ENCODE assay signal across 8 cellular contexts in the genomic region with DNA sequence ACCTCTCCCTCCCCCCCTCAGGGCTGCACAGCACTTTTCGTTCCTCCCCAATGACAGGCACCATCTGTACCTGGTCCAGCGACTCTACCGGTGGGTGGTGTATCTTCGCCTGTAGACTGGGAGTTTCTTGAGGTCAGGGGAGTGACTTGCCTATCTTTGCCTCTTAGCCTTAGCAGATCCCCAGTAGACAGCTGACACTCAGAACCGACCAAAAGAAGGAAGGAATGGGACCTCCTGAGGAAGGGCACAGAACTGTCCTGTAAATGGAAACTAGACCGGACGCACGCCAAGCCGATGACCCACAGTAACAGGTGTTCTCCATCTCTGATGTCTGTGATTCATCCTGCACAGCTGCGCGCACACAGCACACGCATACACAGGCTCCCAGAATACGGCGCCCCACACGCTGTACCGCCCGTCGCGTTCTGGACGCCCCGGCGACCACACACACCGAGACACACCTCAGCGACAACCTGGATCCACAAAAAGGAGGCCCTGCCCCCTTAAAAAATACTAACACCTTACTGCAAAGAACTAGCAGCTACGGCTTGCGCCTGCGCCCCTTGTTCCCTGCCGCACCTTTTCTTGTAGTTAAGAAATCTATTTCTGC. TPM values are rescaled to one million over a fixed set of nuclear protein-coding genes. Genes with fewer than 3 reads are reported as not detected.
DNase-seq lines count a peak whose midpoint lies in the region; FAIRE-seq and TF ChIP-seq lines count a peak whose summit lies in the region.

No MANE protein-coding gene starts in this region.

- H3K27me3 Mint-ChIP-seq in HFFc6 (ENCODE audit: insufficient read depth): peaks cover 41% of the 10 kb centered on the region
- no peaks in the 10 kb centered on the region for H3K27me3 Mint-ChIP-seq in activated CD4-positive, alpha-beta T cell treated with anti-CD3 and anti-CD28 coated beads, Interleukin-2, amount 10 ng/mL, durations not matched to agents 7 days and 5 days

- peak overlapping the region; percentile 40; the same call in 1 of the 2 replicates for H2BK20ac ChIP-seq in H1 (ENCODE audit: low read length)

- peaks cover 2% of the 10 kb centered on the region; the same call in 1 of the 2 replicates for H3K36me3 Mint-ChIP-seq in HFFc6 (ENCODE audit: low read depth)
- H3K36me3 Mint-ChIP-seq in activated CD4-positive, alpha-beta T cell treated with anti-CD3 and anti-CD28 coated beads, Interleukin-2, amount 10 ng/mL, durations not matched to agents 7 days and 5 days (ENCODE audit: low read depth): peaks cover 21% of the 10 kb centered on the region

- peak; percentile 42 for FAIRE-seq in H1 (lab: Jason Lieb, UNC)

- TF ChIP-seq CTCF in HFFc6 (IDR thresholded peaks at IDR 0.05) (no peak), H1 (IDR thresholded peaks at IDR 0.05; ENCODE audit: control extremely low read depth in 1 of 3, insufficient read depth in 1 of 3, low read depth in 1 of 3, low read length in 3 of 3) (no peak), thyroid gland (IDR thresholded peaks at IDR 0.05) (no peak)

- H3K9ac ChIP-seq in H1 (replicated peaks in 1 of 4; ENCODE audit: extremely low read depth in 1 of 4, low read depth in 3 of 4, low read length in 3 of 4): peak overlapping the region in 2 of 4 experiments; percentile 15 to 79; a peak in 4 of 7 replicates

- no peaks in the 10 kb centered on the region for H4K20me1 ChIP-seq in H1 (replicated peaks in 1 of 2; ENCODE audit: control insufficient read depth in 1 of 2, insufficient read depth in 2 of 2, low read length in 2 of 2)

- no peak overlapping the region for H3K56ac ChIP-seq in H1 (replicated peaks; ENCODE audit: insufficient read length, low read depth, low read length)

- peak overlapping the region; percentile 75; the same call in 1 of the 2 replicates for H2AFZ ChIP-seq in H1 (ENCODE audit: low read length)

- H3K9me3 ChIP-seq in H1 (ENCODE audit: insufficient read depth in 2 of 2, low read depth in 1 of 2, low read length in 1 of 2) (no peaks in the 10 kb centered on the region), thyroid gland (no peaks in the 10 kb centered on the region)

- TF ChIP-seq EP300 in H1 (IDR thresholded peaks at IDR 0.05; ENCODE audit: borderline replicate concordance in 1 of 2, low read depth in 2 of 2, low read length in 2 of 2): no peak

- CTCF ChIA-PET in activated CD4-positive, alpha-beta T cell treated with anti-CD3 and anti-CD28 coated beads, Interleukin-2, amount 10 ng/mL, durations not matched to agents 7 days and 5 days (lab: Charles Lee): interaction anchor here (1.0 kb wide), 3 partner anchors 9 to 80 kb away, joined by 3 read pairs; no protein-coding TSS in a partner anchor
- CTCF ChIA-PET in H1 (lab: Charles Lee; ENCODE audit: partially characterized antibody): interaction anchor here (0.6 to 1.8 kb wide), 4 partner anchors 18 to 69 kb away, joined by 3 to 6 read pairs (median 4); no protein-coding TSS in a partner anchor

- peak overlapping the region; percentile 36; the same call in 1 of the 2 replicates for H2BK15ac ChIP-seq in H1 (ENCODE audit: low read length)

- no peak overlapping the region for H4K5ac ChIP-seq in H1 (ENCODE audit: insufficient read length, low read depth, low read length)

- H2AK5ac ChIP-seq in H1 (ENCODE audit: low read depth, low read length): no peak overlapping the region

- no peak overlapping the region for H3K23ac ChIP-seq in H1 (ENCODE audit: insufficient read length)

- H2BK5ac ChIP-seq in H1 (ENCODE audit: low read depth, low read length): peak overlapping the region; percentile 79; the same call in 1 of the 2 replicates

- 2% methylated on average over 26 of the region's 28 CpGs; no CpG with 5 or more reads in 1 of the 2 experiments for WGBS in H1 (ENCODE audit: extremely low coverage in 1 of 2, insufficient coverage in 1 of 2, insufficient read length in 1 of 2, insufficient replicate concordance in 2 of 2, low coverage in 1 of 2, low lambda C conversion rate in 2 of 2, missing lambda C conversion rate in 1 of 2), 2 experiments
- 2 to 3% methylated on average over 22 to 28 of the region's 28 CpGs for WGBS in thyroid gland, 2 donors

- no peaks in the 10 kb centered on the region for H3K27me3 ChIP-seq in H1 (replicated peaks in 1 of 4; ENCODE audit: control insufficient read depth in 3 of 4, extremely low read depth in 1 of 4, insufficient read depth in 3 of 4, low read length in 3 of 4)
- H3K27me3 ChIP-seq in thyroid gland: no peaks in the 10 kb centered on the region

- peak overlapping the region; percentile 22; the same call in 1 of the 2 replicates for H4K8ac ChIP-seq in H1 (ENCODE audit: extremely low read depth, insufficient read depth, low read length)

- peak overlapping the region; percentile 24 for H3K4ac ChIP-seq in H1 (replicated peaks; ENCODE audit: insufficient read length, low read depth, low read length)

- peak overlapping the region; percentile 93 to 94 for H3K4me2 ChIP-seq in H1 (ENCODE audit: insufficient read depth in 1 of 2, low read depth in 2 of 2, low read length in 2 of 2)

- H3K9me3 Mint-ChIP-seq in HFFc6: no peaks in the 10 kb centered on the region; the same call in 1 of the 2 replicates
- peaks cover 3% of the 10 kb centered on the region for H3K9me3 Mint-ChIP-seq in activated CD4-positive, alpha-beta T cell treated with anti-CD3 and anti-CD28 coated beads, Interleukin-2, amount 10 ng/mL, durations not matched to agents 7 days and 5 days

- no peak for TF ChIP-seq RAD21 in H1 (IDR thresholded peaks at IDR 0.05 in 1 of 2, conservative IDR thresholded peaks at IDR 0.05 in 1 of 2; ENCODE audit: low read depth in 2 of 2, low read length in 2 of 2)

- H3K79me2 ChIP-seq in H1 (ENCODE audit: control insufficient read depth in 1 of 2, insufficient read depth in 2 of 2, low read length in 2 of 2): peaks cover 19 to 65% of the 10 kb centered on the region in 2 experiments

- TF ChIP-seq POLR2A in H1 (IDR thresholded peaks at IDR 0.05; ENCODE audit: control extremely low read depth in 1 of 2, low read depth in 2 of 2, low read length in 2 of 2) (no peak), thyroid gland (IDR thresholded peaks at IDR 0.05) (no peak)

- H3K23me2 ChIP-seq in H1 (ENCODE audit: low read depth, low read length): peaks cover 15% of the 10 kb centered on the region

- peak overlapping the region; percentile 0; the same call in 1 of the 2 replicates for H2BK12ac ChIP-seq in H1 (ENCODE audit: low read depth, low read length)

- DNase-seq in DMS153 treated with DMSO at 0.1 percent for 48 hours (lab: John Stamatoyannopoulos, UW; ENCODE audit: unreplicated experiment) (peak; percentile 30), DMS153 (lab: John Stamatoyannopoulos, UW) (no peak), HFFc6 (no peak), NCI-H1105 treated with DMSO at 0.1 percent for 48 hours (lab: John Stamatoyannopoulos, UW) (peak; percentile 56), H1 (ENCODE audit: low read depth in 1 of 2, low spot score in 2 of 2) (peak in 1 of 2 experiments; percentile 66), mucosa of gallbladder (ENCODE audit: low spot score) (peak; percentile 36), thyroid gland (peak; percentile 40 to 50)
- peak; percentile 54 for DNase-seq in activated CD4-positive, alpha-beta T cell treated with anti-CD3 and anti-CD28 coated beads, Interleukin-2, amount 10 ng/mL, durations not matched to agents 7 days and 5 days

- H3K27ac ChIP-seq in H1 (ENCODE audit: low read depth, low read length): no peak overlapping the region
- H3K27ac ChIP-seq in thyroid gland: peak overlapping the region in 1 of 3 donors; percentile 39

- H4K91ac ChIP-seq in H1 (replicated peaks; ENCODE audit: insufficient read length, low read length): peak overlapping the region; percentile 63

- H3K79me1 ChIP-seq in H1 (ENCODE audit: low read depth, low read length): peaks cover 9% of the 10 kb centered on the region

- peak overlapping the region; percentile 45 for H2BK120ac ChIP-seq in H1 (replicated peaks; ENCODE audit: low read depth, low read length)

- H3K4me3 Mint-ChIP-seq in HFFc6: peak overlapping the region; percentile 82
- H3K4me3 Mint-ChIP-seq in activated CD4-positive, alpha-beta T cell treated with anti-CD3 and anti-CD28 coated beads, Interleukin-2, amount 10 ng/mL, durations not matched to agents 7 days and 5 days: peak overlapping the region; percentile 84

- H3K4me3 ChIP-seq in H1 (ENCODE audit: extremely low read depth in 1 of 4, insufficient read depth in 2 of 4, low read depth in 3 of 4, low read length in 4 of 4) (peak overlapping the region; percentile 59 to 98 (median 78)), thyroid gland (replicated peaks in 1 of 3) (peak overlapping the region in 2 of 3 donors; percentile 53 to 56)

- no peak overlapping the region for H3K27ac Mint-ChIP-seq in HFFc6
- H3K27ac Mint-ChIP-seq in activated CD4-positive, alpha-beta T cell treated with anti-CD3 and anti-CD28 coated beads, Interleukin-2, amount 10 ng/mL, durations not matched to agents 7 days and 5 days: peak overlapping the region; percentile 86

- no peak overlapping the region for H3K14ac ChIP-seq in H1 (ENCODE audit: insufficient read length)

- POLR2A ChIA-PET in activated CD4-positive, alpha-beta T cell treated with anti-CD3 and anti-CD28 coated beads, Interleukin-2, amount 10 ng/mL, durations not matched to agents 7 days and 5 days (lab: Charles Lee): no interaction called here
- POLR2A ChIA-PET in H1 (lab: Charles Lee; ENCODE audit: partially characterized antibody): interaction anchor here (0.5 to 7.3 kb wide), 13 partner anchors 11 to 680 kb away, joined by 3 to 116 read pairs (median 3); partner anchors contain the start of genes MAP3K9 and SIPA1L1

- intact Hi-C loops in thyroid gland (cut with DNase I): no loop called here

- H3K18ac ChIP-seq in H1 (ENCODE audit: extremely low read depth, low read length): peak overlapping the region; percentile 52; the same call in 1 of the 2 replicates

- H3K36me3 ChIP-seq in H1 (ENCODE audit: control insufficient read depth in 2 of 4, insufficient read depth in 4 of 4, low read length in 3 of 4) (peaks cover 0 to 5% (median 0%) of the 10 kb centered on the region in 4 experiments; a peak in 1 of 8 replicates), thyroid gland (no peaks in the 10 kb centered on the region)

- peaks cover 8% of the 10 kb centered on the region for H3K4me1 Mint-ChIP-seq in HFFc6 (ENCODE audit: low read depth)
- peaks cover 56% of the 10 kb centered on the region for H3K4me1 Mint-ChIP-seq in activated CD4-positive, alpha-beta T cell treated with anti-CD3 and anti-CD28 coated beads, Interleukin-2, amount 10 ng/mL, durations not matched to agents 7 days and 5 days

- H3K4me1 ChIP-seq in H1 (replicated peaks in 1 of 4; ENCODE audit: control insufficient read depth in 3 of 4, insufficient read depth in 4 of 4, low read length in 3 of 4) (peaks cover 11 to 21% (median 14%) of the 10 kb centered on the region in 4 experiments; a peak in 5 of 7 replicates), thyroid gland (peaks cover 18 to 19% of the 10 kb centered on the region in 2 donors)

RNA-seq across cellular contexts. Expression of gene TTC9, which starts 0.7 kb away (rescaled TPM):
- under 1 TPM; 0.05 to 0.17 (median 0.09) TPM for total RNA-seq in HFFc6 (2021; fragmentation: NEBNext Ultra II Directional; extraction: Animal tissue kit (Norgen Biotek cat#: 25700))
- total RNA-seq in activated CD4-positive, alpha-beta T cell treated with anti-CD3 and anti-CD28 coated beads, Interleukin-2, amount 10 ng/mL, durations not matched to agents 7 days and 5 days: 10 to 100 TPM; 14.8 to 16.7 TPM
- total RNA-seq in H1 (2021; fragmentation: NEBNext Ultra II Directional; extraction: Animal tissue kit (Norgen Biotek cat#: 25700)): 27.3 and 29.5 TPM in 2 replicates
- 16.5 and 21.0 TPM in 2 replicates for polyA plus RNA-seq in H1 (2011; rRNA removed)
- polyA plus RNA-seq in H1 (2011; cell fraction: cytosol; rRNA removed): 17.9 TPM
- 15.4 TPM for polyA plus RNA-seq in H1 (2011; cell fraction: nucleus; rRNA removed)
- polyA plus RNA-seq in H1 (2012, experiment 1 of 2): 19.8 to 23.0 TPM (median 20.7 TPM) in 4 replicates
- polyA plus RNA-seq in H1 (2012, experiment 2 of 2): 9.0 TPM
- polyA plus RNA-seq in H1 (2013, experiment 1 of 2): 19.0 TPM
- polyA plus RNA-seq in H1 (2013, experiment 2 of 2): 19.0 TPM
- 26.2 and 28.0 TPM in 2 replicates for polyA minus RNA-seq in H1 (2011; rRNA and poly(A)+ RNA removed)
- polyA minus RNA-seq in H1 (2011; cell fraction: cytosol; rRNA and poly(A)+ RNA removed): 13.6 TPM
- 15.7 TPM for polyA minus RNA-seq in H1 (2011; cell fraction: nucleus; rRNA and poly(A)+ RNA removed)
- total RNA-seq in mucosa of gallbladder (8.1 TPM), thyroid gland (1 to 10 TPM; 5.7 to 9.4 (median 7.2) TPM)

RNA-seq across cellular contexts. Expression of gene MED6, which starts 40.6 kb away (rescaled TPM):
- total RNA-seq in HFFc6 (2021; fragmentation: NEBNext Ultra II Directional; extraction: Animal tissue kit (Norgen Biotek cat#: 25700)): 10 to 100 TPM; 34.5 to 40.6 (median 37.1) TPM
- total RNA-seq in activated CD4-positive, alpha-beta T cell treated with anti-CD3 and anti-CD28 coated beads, Interleukin-2, amount 10 ng/mL, durations not matched to agents 7 days and 5 days: 10 to 100 TPM; 45.9 to 52.9 TPM
- total RNA-seq in H1 (2021; fragmentation: NEBNext Ultra II Directional; extraction: Animal tissue kit (Norgen Biotek cat#: 25700)): 39.7 and 43.7 TPM in 2 replicates
- polyA plus RNA-seq in H1 (2011; rRNA removed): 16.9 and 33.1 TPM in 2 replicates
- 32.9 TPM for polyA plus RNA-seq in H1 (2011; cell fraction: cytosol; rRNA removed)
- 9.8 TPM for polyA plus RNA-seq in H1 (2011; cell fraction: nucleus; rRNA removed)
- 28.3 to 63.3 TPM (median 37.4 TPM) in 4 replicates for polyA plus RNA-seq in H1 (2012, experiment 1 of 2)
- 9.6 TPM for polyA plus RNA-seq in H1 (2012, experiment 2 of 2)
- polyA plus RNA-seq in H1 (2013, experiment 1 of 2): 23.9 TPM
- polyA plus RNA-seq in H1 (2013, experiment 2 of 2): 27.0 TPM
- 48.1 and 52.7 TPM in 2 replicates for polyA minus RNA-seq in H1 (2011; rRNA and poly(A)+ RNA removed)
- polyA minus RNA-seq in H1 (2011; cell fraction: cytosol; rRNA and poly(A)+ RNA removed): 17.2 TPM
- 97.1 TPM for polyA minus RNA-seq in H1 (2011; cell fraction: nucleus; rRNA and poly(A)+ RNA removed)
- total RNA-seq in mucosa of gallbladder (24.2 TPM), thyroid gland (10 to 100 TPM; 35.2 to 74.3 (median 51.0) TPM)

Comparison
In these comparisons a context has a peak if more than half of its experiments do, and no peak if none do; other contexts are left out.
1. DNase-seq: peak in DMS153 treated with DMSO at 0.1 percent for 48 hours (single experiment), NCI-H1105 treated with DMSO at 0.1 percent for 48 hours (single experiment), activated CD4-positive, alpha-beta T cell treated with anti-CD3 and anti-CD28 coated beads, Interleukin-2, amount 10 ng/mL, durations not matched to agents 7 days and 5 days (single experiment), mucosa of gallbladder (single experiment) and thyroid gland (2 of 2); none in DMS153 (single experiment) and HFFc6 (single experiment).